ENCODE assay signal across 16 cellular contexts in the genomic region with DNA sequence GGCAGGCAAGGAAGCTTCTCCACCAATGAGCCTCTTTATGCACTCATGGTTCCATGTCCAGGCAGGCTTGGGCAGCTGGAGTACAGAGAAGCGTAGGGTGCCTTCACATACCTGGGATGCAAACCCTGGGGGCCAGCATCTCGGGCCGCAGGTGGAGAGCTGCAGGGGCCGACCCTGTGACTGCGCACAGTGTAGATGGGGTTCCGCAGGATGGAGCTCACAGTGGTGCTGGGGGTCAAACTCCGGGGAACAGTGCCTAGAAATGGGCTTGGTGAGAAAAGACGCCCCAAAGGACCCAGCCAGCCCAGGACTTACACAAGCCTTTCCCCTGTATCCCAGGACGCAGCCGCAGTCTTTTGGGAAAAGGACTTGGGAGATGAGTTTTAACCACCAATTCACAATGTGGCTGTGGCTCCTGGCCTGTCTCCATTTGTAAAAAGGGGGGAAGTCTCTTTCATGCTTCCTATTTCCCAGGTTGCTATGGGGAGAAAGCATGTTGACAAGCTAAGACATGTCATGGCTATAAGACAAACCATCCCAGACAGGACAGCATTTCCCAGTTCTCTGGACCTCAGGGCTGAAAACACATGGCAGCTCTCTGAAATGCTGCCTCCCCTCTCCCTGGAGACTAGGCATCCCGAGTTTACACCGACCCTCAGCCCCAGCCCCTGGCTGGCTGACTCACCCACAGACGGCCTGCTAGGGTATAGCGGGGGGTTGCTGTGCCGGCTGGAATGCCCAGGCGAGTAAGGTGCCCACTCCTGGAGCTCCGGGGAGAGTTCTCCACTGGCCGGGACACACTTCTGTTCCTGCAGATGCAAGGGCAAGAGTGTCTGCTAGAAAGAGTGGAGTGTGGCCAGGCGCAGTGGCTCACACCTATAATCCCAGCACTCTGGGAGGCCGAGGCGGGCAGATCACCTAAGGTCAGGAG.
DNase-seq lines count a peak whose midpoint lies in the region; ATAC-seq and TF ChIP-seq lines count a peak whose summit lies in the region.
"Had no signal": no experiment of that assay in that cellular context is flagged by ENCODE, and none has a peak within 500 bp of the region (broad histone marks: within the 10 kb centered on the region; RNA-seq: fewer than 3 reads in every experiment).

No MANE protein-coding gene starts in this region.

- no TSS peak for BruUV-seq in MCF 10A (replicated peaks; lab: Mats Ljungman, UMichigan)

- H3K4me1 ChIP-seq in osteoblast (ENCODE audit: insufficient read depth, low read length): no peaks in the 10 kb centered on the region
- no peaks in the 10 kb centered on the region for H3K4me1 ChIP-seq in mucosa of descending colon (ENCODE audit: low read depth)

- intact Hi-C loops in MCF 10A (cut with micrococcal nuclease): no loop called here
- intact Hi-C loops in mucosa of descending colon (cut with DNase I, micrococcal nuclease): loop anchor here in 1 of 2 donors (10.0 kb wide), 1 partner anchor 185 kb away; no protein-coding TSS in a partner anchor

- H3K79me2 ChIP-seq in osteoblast (ENCODE audit: insufficient read depth, low read length): no peaks in the 10 kb centered on the region

- ATAC-seq in esophagus mucosa (peak; percentile 35), mucosa of descending colon (no peak)
- no peak for ATAC-seq in activated CD8-positive, alpha-beta memory T cell treated with anti-CD3 and anti-CD28 coated beads, Interleukin-2, amount 10 ng/mL, durations not matched to agents 7 days and 5 days

- peak overlapping the region; percentile 55 for H3K27ac Mint-ChIP-seq in MCF 10A (ENCODE audit: low read depth, unreplicated experiment)
- H3K27ac Mint-ChIP-seq in activated CD8-positive, alpha-beta memory T cell treated with anti-CD3 and anti-CD28 coated beads, Interleukin-2, amount 10 ng/mL, durations not matched to agents 7 days and 5 days: no peak overlapping the region
- H3K27ac Mint-ChIP-seq: CD4-positive, alpha-beta T cell had no signal

- H3K36me3 ChIP-seq in osteoblast (ENCODE audit: insufficient read depth, low read length) (peaks cover 49% of the 10 kb centered on the region), mucosa of descending colon (ENCODE audit: low read depth) (peaks cover 8% of the 10 kb centered on the region)

- CTCF ChIA-PET in MCF 10A (lab: Yijun Ruan, JAX): interaction anchor here (0.5 to 1.5 kb wide), 4 partner anchors 51 to 184 kb away, joined by 3 to 6 read pairs (median 3); no protein-coding TSS in a partner anchor
- CTCF ChIA-PET in activated CD8-positive, alpha-beta memory T cell treated with anti-CD3 and anti-CD28 coated beads, Interleukin-2, amount 10 ng/mL, durations not matched to agents 7 days and 5 days (lab: Charles Lee): interaction anchor here (1.7 kb wide), 1 partner anchor 19 kb away, joined by 4 read pairs; no protein-coding TSS in a partner anchor

- no peaks in the 10 kb centered on the region for H3K27me3 ChIP-seq in osteoblast (ENCODE audit: insufficient read depth, low read length)
- H3K27me3 ChIP-seq: BE2C had no signal

- H3K27ac ChIP-seq in osteoblast (ENCODE audit: low read depth, low read length): no peak overlapping the region

- H3K4me3 ChIP-seq in osteoblast (ENCODE audit: insufficient read depth, low read length) (no peak overlapping the region), mucosa of descending colon (no peak overlapping the region)

- H3K9me3 ChIP-seq in osteoblast (ENCODE audit: low read depth, low read length): no peaks in the 10 kb centered on the region
- no peaks in the 10 kb centered on the region for H3K9me3 ChIP-seq in mucosa of descending colon
- H3K9me3 ChIP-seq: BE2C had no signal

- no peaks in the 10 kb centered on the region for H3K4me1 Mint-ChIP-seq in MCF 10A (ENCODE audit: insufficient read depth, unreplicated experiment)
- peaks cover 7% of the 10 kb centered on the region for H3K4me1 Mint-ChIP-seq in activated CD8-positive, alpha-beta memory T cell treated with anti-CD3 and anti-CD28 coated beads, Interleukin-2, amount 10 ng/mL, durations not matched to agents 7 days and 5 days

- POLR2A ChIA-PET in MCF 10A (lab: Yijun Ruan, JAX): interaction anchor here (0.5 to 1.8 kb wide), 8 partner anchors 7 to 186 kb away, joined by 3 to 5 read pairs (median 3); no protein-coding TSS in a partner anchor

- no peak overlapping the region for H3K4me3 Mint-ChIP-seq in MCF 10A (ENCODE audit: unreplicated experiment)
- no peak overlapping the region for H3K4me3 Mint-ChIP-seq in activated CD8-positive, alpha-beta memory T cell treated with anti-CD3 and anti-CD28 coated beads, Interleukin-2, amount 10 ng/mL, durations not matched to agents 7 days and 5 days
- H3K4me3 Mint-ChIP-seq: CD4-positive, alpha-beta T cell had no signal

- H3K9me3 Mint-ChIP-seq in MCF 10A (ENCODE audit: unreplicated experiment): no peaks in the 10 kb centered on the region
- H3K9me3 Mint-ChIP-seq in activated CD8-positive, alpha-beta memory T cell treated with anti-CD3 and anti-CD28 coated beads, Interleukin-2, amount 10 ng/mL, durations not matched to agents 7 days and 5 days (ENCODE audit: low read depth): no peaks in the 10 kb centered on the region
- H3K9me3 Mint-ChIP-seq: CD4-positive, alpha-beta T cell had no signal

- DNase-seq in HPDE6-E6E7 (ENCODE audit: extremely low spot score): peak; percentile 70
- peak; percentile 15 for DNase-seq in MCF 10A (ENCODE audit: unreplicated experiment)
- DNase-seq in osteoblast (ENCODE audit: insufficient read length, low spot score, missing footprints): peak; percentile 78
- no peak for DNase-seq in activated CD8-positive, alpha-beta memory T cell treated with anti-CD3 and anti-CD28 coated beads, Interleukin-2, amount 10 ng/mL, durations not matched to agents 7 days and 5 days
- DNase-seq in central memory CD4-positive, alpha-beta T cell: no peak
- no peak for DNase-seq in mucosa of descending colon
- DNase-seq: BE2C; CD4-positive, alpha-beta T cell; COR-L47; DMS79; Karpas-422; NCI-H1694 treated with DMSO at 0.1 percent for 48 hours; NCI-H446; NCI-H526; SIG-M5 had no signal

- no peaks in the 10 kb centered on the region for H3K27me3 Mint-ChIP-seq in MCF 10A (ENCODE audit: insufficient read depth, unreplicated experiment)
- no peaks in the 10 kb centered on the region for H3K27me3 Mint-ChIP-seq in activated CD8-positive, alpha-beta memory T cell treated with anti-CD3 and anti-CD28 coated beads, Interleukin-2, amount 10 ng/mL, durations not matched to agents 7 days and 5 days
- H3K27me3 Mint-ChIP-seq: CD4-positive, alpha-beta T cell had no signal

- H3K4me2 ChIP-seq in osteoblast (ENCODE audit: insufficient read depth, low read length): no peak overlapping the region

- no peaks in the 10 kb centered on the region for H4K20me1 ChIP-seq in osteoblast (ENCODE audit: insufficient read depth, low read length)

- TF ChIP-seq CTCF in MCF 10A (IDR thresholded peaks at IDR 0.05; ENCODE audit: unreplicated experiment) (no peak), osteoblast (IDR thresholded peaks at IDR 0.05; ENCODE audit: extremely low read depth, low read depth, low read length) (no peak), mucosa of descending colon (IDR thresholded peaks at IDR 0.05) (no peak)

- H3K36me3 Mint-ChIP-seq in MCF 10A (ENCODE audit: insufficient read depth, unreplicated experiment): peaks cover 100% of the 10 kb centered on the region
- H3K36me3 Mint-ChIP-seq in activated CD8-positive, alpha-beta memory T cell treated with anti-CD3 and anti-CD28 coated beads, Interleukin-2, amount 10 ng/mL, durations not matched to agents 7 days and 5 days: no peaks in the 10 kb centered on the region

- no peak overlapping the region for H2AFZ ChIP-seq in osteoblast (ENCODE audit: low read length)

Comparison
In these comparisons a context has a peak if more than half of its experiments do, and no peak if none do; other contexts are left out.
1. DNase-seq: peak in HPDE6-E6E7 (single experiment), MCF 10A (single experiment) and osteoblast (single experiment); none in activated CD8-positive, alpha-beta memory T cell treated with anti-CD3 and anti-CD28 coated beads, Interleukin-2, amount 10 ng/mL, durations not matched to agents 7 days and 5 days (single experiment), central memory CD4-positive, alpha-beta T cell (single experiment) and mucosa of descending colon (0 of 3).